10 cellular contexts compared by ENCODE assay signal in the genomic region with DNA sequence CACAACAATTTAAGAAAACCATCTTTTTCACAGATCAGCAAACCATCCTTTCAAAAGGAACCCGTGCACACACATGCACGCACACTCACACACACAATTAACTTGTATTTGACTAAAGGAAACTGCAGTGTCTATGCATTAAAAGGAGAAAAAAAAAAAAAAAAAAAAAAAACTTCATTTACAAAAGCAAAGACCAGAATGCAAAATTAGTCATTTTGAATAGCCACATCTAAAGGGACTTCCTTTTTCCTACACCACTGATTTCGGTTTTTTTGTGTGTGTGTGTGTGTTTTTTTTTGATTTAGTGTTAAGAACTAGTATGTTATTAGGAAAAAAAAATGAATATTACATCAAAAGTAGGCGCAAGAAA. TPM values are rescaled to one million over a fixed set of nuclear protein-coding genes. Genes with fewer than 3 reads are reported as not detected.
A peak's percentile ranks its signal among the peaks of the same experiment; 100 is the strongest.
DNase-seq lines count a peak whose midpoint lies in the region; ATAC-seq and TF ChIP-seq lines count a peak whose summit lies in the region.
"Had no signal": no experiment of that assay in that cellular context is flagged by ENCODE, and none has a peak within 500 bp of the region (broad histone marks: within the 10 kb centered on the region; RNA-seq: fewer than 3 reads in every experiment).

No MANE protein-coding gene starts in this region.

- peak; percentile 63 for DNase-seq in activated CD4-positive, alpha-beta T cell treated with anti-CD3 and anti-CD28 coated beads, Interleukin-2, amount 10 ng/mL, durations not matched to agents 24 days and 14 days
- DNase-seq in activated CD4-positive, alpha-beta T cell treated with anti-CD3 and anti-CD28 coated beads for 4 hours: no peak
- DNase-seq in T-helper 17 cell: no peak
- peak in 1 of 49 donors; percentile 24 for DNase-seq in substantia nigra (lab: John Stamatoyannopoulos, UW)
- DNase-seq in GM19238 (ENCODE audit: insufficient read length, low spot score): no peak
- DNase-seq in NCI-H345 (lab: John Stamatoyannopoulos, UW): no peak
- no peak for DNase-seq in HEK293T (ENCODE audit: extremely low spot score)
- DNase-seq: NCI-H2171 treated with DMSO at 0.1 percent for 48 hours had no signal

- no peak overlapping the region for H3K4me3 Mint-ChIP-seq in activated CD4-positive, alpha-beta T cell treated with anti-CD3 and anti-CD28 coated beads, Interleukin-2, amount 10 ng/mL, durations not matched to agents 24 days and 14 days
- H3K4me3 Mint-ChIP-seq in T-helper 17 cell: no peak overlapping the region
- H3K4me3 Mint-ChIP-seq: mesothelial cell of epicardium had no signal

- peak overlapping the region; percentile 84; the same call in 1 of the 2 replicates for H3K9ac ChIP-seq in iPS-20b (ENCODE audit: low read depth, low read length)

- CTCF ChIA-PET in HEK293T (lab: Yijun Ruan, JAX): no interaction called here

- H3K36me3 ChIP-seq in iPS-20b (ENCODE audit: insufficient read depth, low read depth, low read length): peaks cover 54% of the 10 kb centered on the region

- H3K4me3 ChIP-seq in iPS-20b (ENCODE audit: low read length): peak overlapping the region; percentile 32

- H3K36me3 Mint-ChIP-seq in activated CD4-positive, alpha-beta T cell treated with anti-CD3 and anti-CD28 coated beads, Interleukin-2, amount 10 ng/mL, durations not matched to agents 24 days and 14 days (ENCODE audit: low read depth): peaks cover 47% of the 10 kb centered on the region
- peaks cover 3% of the 10 kb centered on the region for H3K36me3 Mint-ChIP-seq in T-helper 17 cell (ENCODE audit: low read depth)

- no peaks in the 10 kb centered on the region for H3K27me3 ChIP-seq in iPS-20b (ENCODE audit: insufficient read depth, low read length)

- H3K27ac ChIP-seq in iPS-20b (ENCODE audit: low read length): peak overlapping the region; percentile 95
- peak overlapping the region; percentile 100 for H3K27ac ChIP-seq in substantia nigra (ENCODE audit: low read depth, low read length, poor library complexity, severe bottlenecking)

- peaks cover 15% of the 10 kb centered on the region for H3K4me1 Mint-ChIP-seq in activated CD4-positive, alpha-beta T cell treated with anti-CD3 and anti-CD28 coated beads, Interleukin-2, amount 10 ng/mL, durations not matched to agents 24 days and 14 days
- H3K4me1 Mint-ChIP-seq in T-helper 17 cell: peaks cover 31% of the 10 kb centered on the region

- H3K4me1 ChIP-seq in iPS-20b (ENCODE audit: insufficient read depth, low read length): peaks cover 85% of the 10 kb centered on the region

- ATAC-seq in T-helper 17 cell: peak; percentile 68

- POLR2A ChIA-PET in HEK293T (lab: Yijun Ruan, JAX): interaction anchor here (1.8 kb wide), 1 partner anchor 9 kb away, joined by 7 read pairs; no protein-coding TSS in a partner anchor

- H3K27me3 Mint-ChIP-seq in activated CD4-positive, alpha-beta T cell treated with anti-CD3 and anti-CD28 coated beads, Interleukin-2, amount 10 ng/mL, durations not matched to agents 24 days and 14 days: no peaks in the 10 kb centered on the region
- H3K27me3 Mint-ChIP-seq in T-helper 17 cell: no peaks in the 10 kb centered on the region

- H3K27ac Mint-ChIP-seq in activated CD4-positive, alpha-beta T cell treated with anti-CD3 and anti-CD28 coated beads, Interleukin-2, amount 10 ng/mL, durations not matched to agents 24 days and 14 days: no peak overlapping the region
- no peak overlapping the region for H3K27ac Mint-ChIP-seq in T-helper 17 cell
- H3K27ac Mint-ChIP-seq: mesothelial cell of epicardium had no signal

- no peaks in the 10 kb centered on the region for H3K9me3 Mint-ChIP-seq in activated CD4-positive, alpha-beta T cell treated with anti-CD3 and anti-CD28 coated beads, Interleukin-2, amount 10 ng/mL, durations not matched to agents 24 days and 14 days
- H3K9me3 Mint-ChIP-seq: mesothelial cell of epicardium had no signal

- intact Hi-C loops in activated CD4-positive, alpha-beta T cell treated with anti-CD3 and anti-CD28 coated beads, Interleukin-2, amount 10 ng/mL, durations not matched to agents 24 days and 14 days (cut with micrococcal nuclease): loop anchor here (2.0 kb wide), 1 partner anchor 107 kb away; no protein-coding TSS in a partner anchor

- H3K9me3 ChIP-seq in T-helper 17 cell (ENCODE audit: control insufficient read depth, low read length, poor library complexity, severe bottlenecking): no peaks in the 10 kb centered on the region
- H3K9me3 ChIP-seq in iPS-20b (ENCODE audit: insufficient read depth, low read depth, low read length): no peaks in the 10 kb centered on the region

TF ChIP-seq in HEK293T, 16 proteins besides CTCF, POLR2A, EP300 and RAD21:
- TF ChIP-seq, protein P1, sequence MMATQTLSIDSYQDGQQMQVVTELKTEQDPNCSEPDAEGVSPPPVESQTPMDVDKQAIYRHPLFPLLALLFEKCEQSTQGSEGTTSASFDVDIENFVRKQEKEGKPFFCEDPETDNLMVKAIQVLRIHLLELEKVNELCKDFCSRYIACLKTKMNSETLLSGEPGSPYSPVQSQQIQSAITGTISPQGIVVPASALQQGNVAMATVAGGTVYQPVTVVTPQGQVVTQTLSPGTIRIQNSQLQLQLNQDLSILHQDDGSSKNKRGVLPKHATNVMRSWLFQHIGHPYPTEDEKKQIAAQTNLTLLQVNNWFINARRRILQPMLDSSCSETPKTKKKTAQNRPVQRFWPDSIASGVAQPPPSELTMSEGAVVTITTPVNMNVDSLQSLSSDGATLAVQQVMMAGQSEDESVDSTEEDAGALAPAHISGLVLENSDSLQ (IDR thresholded peaks at IDR 0.05): no peak
- TF ChIP-seq LEF1 (IDR thresholded peaks at IDR 0.05; ENCODE audit: borderline replicate concordance) (no peak), ZNF384 (IDR thresholded peaks at IDR 0.05) (no peak), FOXA1 (IDR thresholded peaks at IDR 0.05) (no peak), ELF4 (IDR thresholded peaks at IDR 0.05) (no peak), FOXM1 (IDR thresholded peaks at IDR 0.05; ENCODE audit: borderline replicate concordance) (no peak), SUZ12 (IDR thresholded peaks at IDR 0.05) (no peak), SP1 (IDR thresholded peaks at IDR 0.05) (no peak), HDGF (IDR thresholded peaks at IDR 0.05; ENCODE audit: borderline replicate concordance) (no peak), BHLHE40 (IDR thresholded peaks at IDR 0.05; ENCODE audit: borderline replicate concordance) (no peak), CTBP1 (IDR thresholded peaks at IDR 0.05; ENCODE audit: borderline replicate concordance) (no peak), L3MBTL2 (conservative IDR thresholded peaks at IDR 0.05) (no peak), NFRKB (IDR thresholded peaks at IDR 0.05) (no peak)

RNA-seq across cellular contexts. Expression of a gene that starts 6.3 kb away (rescaled TPM):
- 38.1 and 40.0 TPM in 2 replicates for total RNA-seq in activated CD4-positive, alpha-beta T cell treated with anti-CD3 and anti-CD28 coated beads, Interleukin-2, amount 10 ng/mL, durations not matched to agents 24 days and 14 days
- total RNA-seq in T-helper 17 cell: 10 to 100 TPM; 42.7 to 50.3 TPM
